In the genomic region with DNA sequence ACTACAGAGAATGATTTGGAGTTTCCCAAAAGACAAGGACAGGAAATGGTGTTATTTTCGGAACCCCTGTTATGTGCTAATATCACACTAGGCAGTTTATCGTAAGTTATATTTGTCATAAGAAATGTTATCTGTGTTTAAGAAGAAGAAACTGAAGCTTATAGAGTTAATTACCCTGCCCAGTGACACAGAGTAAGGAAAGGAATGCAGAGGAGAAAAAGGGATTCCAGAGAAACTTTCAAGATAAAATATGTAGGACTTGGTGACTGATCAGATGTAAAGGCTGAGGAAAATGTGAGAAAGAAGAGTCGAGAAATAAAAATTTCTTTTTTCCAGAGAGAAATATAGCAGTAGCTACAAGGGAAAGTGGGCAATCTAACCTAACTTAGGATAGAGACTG, we compare ENCODE assay signal across 15 cellular contexts.
DNase-seq lines count a peak whose midpoint lies in the region; ATAC-seq and TF ChIP-seq lines count a peak whose summit lies in the region.
"Had no signal": no experiment of that assay in that cellular context is flagged by ENCODE, and none has a peak within 500 bp of the region (broad histone marks: within the 10 kb centered on the region; RNA-seq: fewer than 3 reads in every experiment).

No MANE protein-coding gene starts in this region.

- no peak for TF ChIP-seq CTCF in Caco-2 (IDR thresholded peaks at IDR 0.05; ENCODE audit: insufficient read depth in 1 of 2, low read depth in 1 of 2, low read length in 1 of 2, severe bottlenecking in 1 of 2, unreplicated experiment in 1 of 2)
- TF ChIP-seq CTCF in mesothelial cell of epicardium (IDR thresholded peaks at IDR 0.05; ENCODE audit: unreplicated experiment) = no peak

- H3K4me3 ChIP-seq in Caco-2 (ENCODE audit: low read depth, low read length) (no peak overlapping the region), aorta (ENCODE audit: low read length in 2 of 2) (no peak overlapping the region)
- H3K4me3 ChIP-seq: PC-9 had no signal

- WGBS in aorta, 2 donors = 81 to 85% methylated on average over 3 of the region's 3 CpGs

- H3K27me3 ChIP-seq in Caco-2 (replicated peaks; ENCODE audit: control insufficient read depth, insufficient read depth, low read length) (no peaks in the 10 kb centered on the region), aorta (ENCODE audit: control insufficient read depth in 1 of 2, insufficient read depth in 2 of 2, low read length in 1 of 2) (no peaks in the 10 kb centered on the region)

- no peak for ATAC-seq in aorta (ENCODE audit: low FRiP score)

- no peak overlapping the region for H3K4me3 Mint-ChIP-seq in Caco-2 (ENCODE audit: unreplicated experiment)
- H3K4me3 Mint-ChIP-seq in mesothelial cell of epicardium = no peak overlapping the region
- H3K4me3 Mint-ChIP-seq: H9 had no signal

- H3K27me3 Mint-ChIP-seq in Caco-2 (ENCODE audit: insufficient read depth, unreplicated experiment) (no peaks in the 10 kb centered on the region), mesothelial cell of epicardium (ENCODE audit: low read depth) (no peaks in the 10 kb centered on the region)

- H3K36me3 ChIP-seq in Caco-2 (ENCODE audit: control insufficient read depth, insufficient read depth, low read length) (no peaks in the 10 kb centered on the region; the same call in none of the 2 replicates), aorta (ENCODE audit: control insufficient read depth in 1 of 2, insufficient read depth in 2 of 2, low read length in 1 of 2) (peaks cover 0 to 7% of the 10 kb centered on the region in 2 donors)

- BruUV-seq in Caco-2 (replicated peaks; lab: Mats Ljungman, UMichigan) = no TSS peak

- intact Hi-C loops in Caco-2 (cut with micrococcal nuclease; ENCODE audit: unreplicated experiment) (no loop called here), aorta (cut with DNase I) (no loop called here)

- H3K4me1 ChIP-seq in Caco-2 (no peaks in the 10 kb centered on the region), aorta (ENCODE audit: control insufficient read depth in 1 of 2, insufficient read depth in 2 of 2, low read length in 2 of 2) (no peaks in the 10 kb centered on the region)

- H3K27ac Mint-ChIP-seq in Caco-2 (ENCODE audit: unreplicated experiment) (peak overlapping the region; percentile 20), mesothelial cell of epicardium (peak overlapping the region; percentile 51)

- no peaks in the 10 kb centered on the region for H3K9me3 Mint-ChIP-seq in Caco-2 (ENCODE audit: unreplicated experiment)
- peaks cover 11% of the 10 kb centered on the region for H3K9me3 Mint-ChIP-seq in mesothelial cell of epicardium

- no peak overlapping the region for H3K27ac ChIP-seq in aorta (ENCODE audit: low read depth in 1 of 2, low read length in 2 of 2)
- H3K27ac ChIP-seq: PC-9 had no signal

- POLR2A ChIA-PET in Caco-2 (lab: Charles Lee) = no interaction called here

- H3K9me3 ChIP-seq in Caco-2 (no peaks in the 10 kb centered on the region), aorta (ENCODE audit: control insufficient read depth, low read length) (peaks cover 1% of the 10 kb centered on the region)

- peaks cover 32% of the 10 kb centered on the region for H3K36me3 Mint-ChIP-seq in Caco-2 (ENCODE audit: insufficient read depth, unreplicated experiment)
- peaks cover 52% of the 10 kb centered on the region for H3K36me3 Mint-ChIP-seq in mesothelial cell of epicardium

- CTCF ChIA-PET in Caco-2 (lab: Charles Lee) = no interaction called here

- DNase-seq in AG08395 (ENCODE audit: low spot score) (peak; percentile 10), Caco-2 (no peak), amniotic epithelial cell (ENCODE audit: low read depth) (peak; percentile 27), mesothelial cell of epicardium (ENCODE audit: low spot score in 2 of 2, unreplicated experiment in 2 of 2) (no peak), aorta (no peak), NCI-H526 (lab: John Stamatoyannopoulos, UW) (no peak), NCI-H1694 treated with DMSO at 0.1 percent for 48 hours (lab: John Stamatoyannopoulos, UW) (no peak)
- DNase-seq: H9, Kasumi-1, NCI-H1105 treated with DMSO at 0.1 percent for 48 hours, NCI-H1930, NCI-H2171, NCI-H446 treated with DMSO at 0.1 percent for 48 hours, NCI-H774, PC-9 had no signal

- H3K4me1 Mint-ChIP-seq in Caco-2 (ENCODE audit: low read depth, unreplicated experiment) (no peaks in the 10 kb centered on the region), mesothelial cell of epicardium (peaks cover 10% of the 10 kb centered on the region)
- H3K4me1 Mint-ChIP-seq: H9 had no signal

Comparison
In these comparisons a context has a peak if more than half of its experiments do, and no peak if none do; other contexts are left out.
1. DNase-seq: peak in AG08395 (single experiment) and amniotic epithelial cell (single experiment); none in Caco-2 (0 of 2), mesothelial cell of epicardium (0 of 2), aorta (0 of 2), NCI-H526 (0 of 2) and NCI-H1694 treated with DMSO at 0.1 percent for 48 hours (single experiment).